In the genomic region with DNA sequence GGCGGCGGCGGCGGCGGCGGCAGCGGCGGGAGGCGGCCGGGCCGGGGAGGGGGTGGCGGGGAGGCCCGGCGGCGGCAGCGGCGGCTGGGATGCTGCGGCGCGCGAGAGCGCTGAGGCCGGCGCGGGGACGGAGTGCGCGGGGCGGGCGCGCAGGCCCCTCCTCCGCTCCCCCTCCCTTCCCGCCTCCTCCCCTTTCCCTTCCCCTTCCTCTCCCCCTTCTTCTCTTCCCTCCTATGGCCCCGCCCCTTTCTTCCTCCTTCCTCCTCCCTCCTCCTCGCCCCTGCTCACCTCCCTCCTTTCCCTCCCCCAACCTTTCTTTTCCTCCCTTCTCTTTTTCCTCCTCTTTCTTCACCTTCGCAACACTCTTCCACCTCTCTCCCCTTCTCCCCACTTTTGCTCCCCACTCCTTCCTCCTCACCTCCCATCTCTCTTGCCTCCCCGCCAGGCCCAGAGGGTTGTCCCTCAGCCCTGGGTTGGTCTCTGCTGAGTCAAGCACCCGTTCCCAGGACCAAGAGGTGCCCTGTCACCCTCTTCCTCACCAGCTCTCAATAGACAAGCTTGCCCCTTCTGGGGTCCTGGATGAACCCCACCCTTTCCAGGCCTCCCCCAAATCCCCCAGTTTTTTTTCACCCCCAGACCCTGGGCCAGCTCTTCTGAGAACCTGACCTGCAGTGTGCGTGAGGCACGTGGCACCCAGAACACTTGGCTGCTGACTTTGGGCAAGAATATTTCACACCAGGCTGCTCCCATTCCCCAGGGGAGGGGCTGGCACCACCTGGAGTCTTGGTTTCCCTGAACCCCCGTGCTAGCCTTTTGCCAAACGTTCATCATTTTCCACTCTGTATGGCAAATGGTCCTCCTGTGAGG, we compare ENCODE assay signal across 8 cellular contexts. TPM values are rescaled to one million over a fixed set of nuclear protein-coding genes. Genes with fewer than 3 reads are reported as not detected.
DNase-seq lines count a peak whose midpoint lies in the region; ATAC-seq, FAIRE-seq and TF ChIP-seq lines count a peak whose summit lies in the region.

A gene with protein sequence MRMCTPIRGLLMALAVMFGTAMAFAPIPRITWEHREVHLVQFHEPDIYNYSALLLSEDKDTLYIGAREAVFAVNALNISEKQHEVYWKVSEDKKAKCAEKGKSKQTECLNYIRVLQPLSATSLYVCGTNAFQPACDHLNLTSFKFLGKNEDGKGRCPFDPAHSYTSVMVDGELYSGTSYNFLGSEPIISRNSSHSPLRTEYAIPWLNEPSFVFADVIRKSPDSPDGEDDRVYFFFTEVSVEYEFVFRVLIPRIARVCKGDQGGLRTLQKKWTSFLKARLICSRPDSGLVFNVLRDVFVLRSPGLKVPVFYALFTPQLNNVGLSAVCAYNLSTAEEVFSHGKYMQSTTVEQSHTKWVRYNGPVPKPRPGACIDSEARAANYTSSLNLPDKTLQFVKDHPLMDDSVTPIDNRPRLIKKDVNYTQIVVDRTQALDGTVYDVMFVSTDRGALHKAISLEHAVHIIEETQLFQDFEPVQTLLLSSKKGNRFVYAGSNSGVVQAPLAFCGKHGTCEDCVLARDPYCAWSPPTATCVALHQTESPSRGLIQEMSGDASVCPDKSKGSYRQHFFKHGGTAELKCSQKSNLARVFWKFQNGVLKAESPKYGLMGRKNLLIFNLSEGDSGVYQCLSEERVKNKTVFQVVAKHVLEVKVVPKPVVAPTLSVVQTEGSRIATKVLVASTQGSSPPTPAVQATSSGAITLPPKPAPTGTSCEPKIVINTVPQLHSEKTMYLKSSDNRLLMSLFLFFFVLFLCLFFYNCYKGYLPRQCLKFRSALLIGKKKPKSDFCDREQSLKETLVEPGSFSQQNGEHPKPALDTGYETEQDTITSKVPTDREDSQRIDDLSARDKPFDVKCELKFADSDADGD (minus strand): TSS at position 136 of the 867 bp plus-strand sequence. CDS start 92,657 bp downstream, outside the sequence.

- H4K91ac ChIP-seq in neuronal stem cell (ENCODE audit: low read depth, low read length, poor library complexity): no peak within 1 kb of the TSS

- no peaks in the 10 kb centered on the region for H3K9me3 ChIP-seq in neuronal stem cell (replicated peaks in 1 of 2; ENCODE audit: control insufficient read depth in 2 of 2, insufficient read depth in 1 of 2, low read depth in 1 of 2, low read length in 2 of 2)

- TF ChIP-seq POLR2A in GM12892 (IDR thresholded peaks at IDR 0.05; ENCODE audit: low read depth, low read length): no peak

- no peak within 1 kb of the TSS for H3K23ac ChIP-seq in neuronal stem cell (ENCODE audit: low read depth, low read length, poor library complexity)

- ATAC-seq in HG03520 (IDR thresholded peaks at IDR 0.05; ENCODE audit: unreplicated experiment): peak; percentile 20

- H3K36me3 ChIP-seq in neuronal stem cell (replicated peaks in 1 of 2; ENCODE audit: control insufficient read depth in 2 of 2, insufficient read depth in 2 of 2, low read length in 2 of 2): no peaks in the 10 kb centered on the region

- peak within 1 kb of the TSS; percentile 72 for H2AK5ac ChIP-seq in neuronal stem cell (ENCODE audit: low read depth, low read length)

- intact Hi-C loops in activated T-helper 2 cell treated with anti-CD3 and anti-CD28 coated beads, Interferon-gamma antibody, Interleukin-2, Interleukin-4, amounts not matched to agents 10 μg/mL and 5 μg/mL and 100 μg/mL, durations not matched to agents 14 hours and 24 hours and 36 hours (cut with micrococcal nuclease): loop anchor here (1.0 to 2.0 kb wide), 2 partner anchors 21 to 179 kb away; partner anchors contain the start of gene SECISBP2

- peak within 1 kb of the TSS; percentile 45 for H2BK5ac ChIP-seq in neuronal stem cell (ENCODE audit: low read length)

- peak within 1 kb of the TSS; percentile 74 for H3K4me2 ChIP-seq in neuronal stem cell (ENCODE audit: insufficient read depth, low read length, poor library complexity, severe bottlenecking)

- H3K27ac Mint-ChIP-seq in activated T-helper 2 cell treated with anti-CD3 and anti-CD28 coated beads, Interferon-gamma antibody, Interleukin-2, Interleukin-4, amounts not matched to agents 10 μg/mL and 5 μg/mL and 100 μg/mL, durations not matched to agents 14 hours and 24 hours and 36 hours: peak within 1 kb of the TSS; percentile 86

- no peak within 1 kb of the TSS for H2BK12ac ChIP-seq in neuronal stem cell (ENCODE audit: low read length)

- peaks cover 11 to 25% of the 10 kb centered on the region in 2 donors for H3K4me1 ChIP-seq in neuronal stem cell (ENCODE audit: control insufficient read depth in 2 of 2, insufficient read depth in 1 of 2, low read depth in 1 of 2, low read length in 2 of 2)

- DNase-seq in A172 (ENCODE audit: low spot score): peak; percentile 88
- DNase-seq in GM12892 (ENCODE audit: insufficient read length): peak; percentile 66
- DNase-seq in NOMO-1 treated with dmso at 0.1 percent for 144 hours (lab: John Stamatoyannopoulos, UW; ENCODE audit: unreplicated experiment): peak; percentile 49
- peak; percentile 55 for DNase-seq in activated T-helper 2 cell treated with anti-CD3 and anti-CD28 coated beads, Interferon-gamma antibody, Interleukin-2, Interleukin-4, amounts not matched to agents 10 μg/mL and 5 μg/mL and 100 μg/mL, durations not matched to agents 14 hours and 24 hours and 36 hours (ENCODE audit: low spot score)
- peak; percentile 92 for DNase-seq in globus pallidus (ENCODE audit: low spot score)
- peak; percentile 54 for DNase-seq in neuronal stem cell (ENCODE audit: low spot score)
- peak; percentile 88 for DNase-seq in urothelium cell line (ENCODE audit: low spot score)

- H2BK15ac ChIP-seq in neuronal stem cell (ENCODE audit: low read length): peak within 1 kb of the TSS; percentile 47

- peak within 1 kb of the TSS; percentile 90 for H2AFZ ChIP-seq in neuronal stem cell (ENCODE audit: low read length)

- H3K4me3 ChIP-seq in neuronal stem cell (ENCODE audit: low read length in 2 of 2): peak within 1 kb of the TSS; percentile 56 to 88

- H3K27me3 ChIP-seq in neuronal stem cell (ENCODE audit: control insufficient read depth in 3 of 3, insufficient read depth in 3 of 3, low read depth in 1 of 3, low read length in 3 of 3): peaks cover 0 to 60% (median 0%) of the 10 kb centered on the region in 3 experiments

- no peak within 1 kb of the TSS for H3K27ac ChIP-seq in neuronal stem cell (replicated peaks; ENCODE audit: low read length)

- no peak within 1 kb of the TSS for H2BK120ac ChIP-seq in neuronal stem cell (ENCODE audit: low read depth, low read length)

- H3K18ac ChIP-seq in neuronal stem cell (ENCODE audit: low read length): peak within 1 kb of the TSS; percentile 82

- H3K9ac ChIP-seq in neuronal stem cell (ENCODE audit: low read depth, low read length, poor library complexity): peak within 1 kb of the TSS; percentile 89

- peak within 1 kb of the TSS; percentile 20 for H4K8ac ChIP-seq in neuronal stem cell (ENCODE audit: low read depth, low read length)

- no peak within 1 kb of the TSS for H3K4ac ChIP-seq in neuronal stem cell (ENCODE audit: low read length)

- peaks cover 35% of the 10 kb centered on the region for H3K36me3 Mint-ChIP-seq in activated T-helper 2 cell treated with anti-CD3 and anti-CD28 coated beads, Interferon-gamma antibody, Interleukin-2, Interleukin-4, amounts not matched to agents 10 μg/mL and 5 μg/mL and 100 μg/mL, durations not matched to agents 14 hours and 24 hours and 36 hours (ENCODE audit: low read depth)

- peak; percentile 91 for FAIRE-seq in GM12892 (lab: Jason Lieb, UNC)
- peak; percentile 52 for FAIRE-seq in urothelium cell line (lab: Jason Lieb, UNC)

- 100% methylated on average over 1 of the region's 42 CpGs; no CpG with 5 or more reads in 1 of the 2 donors for WGBS in neuronal stem cell (ENCODE audit: extremely low coverage in 2 of 2, insufficient read length in 2 of 2, insufficient replicate concordance in 1 of 2), 2 donors

- H3K4me3 Mint-ChIP-seq in activated T-helper 2 cell treated with anti-CD3 and anti-CD28 coated beads, Interferon-gamma antibody, Interleukin-2, Interleukin-4, amounts not matched to agents 10 μg/mL and 5 μg/mL and 100 μg/mL, durations not matched to agents 14 hours and 24 hours and 36 hours (ENCODE audit: low read depth): peak within 1 kb of the TSS; percentile 87

- no peaks in the 10 kb centered on the region for H3K27me3 Mint-ChIP-seq in activated T-helper 2 cell treated with anti-CD3 and anti-CD28 coated beads, Interferon-gamma antibody, Interleukin-2, Interleukin-4, amounts not matched to agents 10 μg/mL and 5 μg/mL and 100 μg/mL, durations not matched to agents 14 hours and 24 hours and 36 hours (ENCODE audit: low read depth)

- peaks cover 78% of the 10 kb centered on the region for H3K4me1 Mint-ChIP-seq in activated T-helper 2 cell treated with anti-CD3 and anti-CD28 coated beads, Interferon-gamma antibody, Interleukin-2, Interleukin-4, amounts not matched to agents 10 μg/mL and 5 μg/mL and 100 μg/mL, durations not matched to agents 14 hours and 24 hours and 36 hours (ENCODE audit: low read depth)

- H3K14ac ChIP-seq in neuronal stem cell (ENCODE audit: low read length): no peak within 1 kb of the TSS

- H3K9me3 Mint-ChIP-seq in activated T-helper 2 cell treated with anti-CD3 and anti-CD28 coated beads, Interferon-gamma antibody, Interleukin-2, Interleukin-4, amounts not matched to agents 10 μg/mL and 5 μg/mL and 100 μg/mL, durations not matched to agents 14 hours and 24 hours and 36 hours: no peaks in the 10 kb centered on the region

- peaks cover 7% of the 10 kb centered on the region for H3K79me1 ChIP-seq in neuronal stem cell (ENCODE audit: low read depth, low read length)

RNA-seq across cellular contexts. Expression of the gene that starts here (rescaled TPM):
- 5.1 and 11.1 TPM in 2 replicates for total RNA-seq in A172 (2014; rRNA removed; shearing (Covaris generic))
- 54.7 TPM for polyA plus RNA-seq in GM12892 (2012; ENCODE audit: missing spikeins)
- total RNA-seq in activated T-helper 2 cell treated with anti-CD3 and anti-CD28 coated beads, Interferon-gamma antibody, Interleukin-2, Interleukin-4, amounts not matched to agents 10 μg/mL and 5 μg/mL and 100 μg/mL, durations not matched to agents 14 hours and 24 hours and 36 hours: 317 and 330 TPM in 2 replicates
- 23.2 TPM for polyA plus RNA-seq in neuronal stem cell (2013, experiment 1 of 2)
- polyA plus RNA-seq in neuronal stem cell (2013, experiment 2 of 2): 24.3 TPM

Comparison
In these comparisons a context has a peak if more than half of its experiments do, and no peak if none do; other contexts are left out.
1. RNA of the gene that starts here (total RNA-seq): 317 to 330 TPM in activated T-helper 2 cell treated with anti-CD3 and anti-CD28 coated beads, Interferon-gamma antibody, Interleukin-2, Interleukin-4, amounts not matched to agents 10 μg/mL and 5 μg/mL and 100 μg/mL, durations not matched to agents 14 hours and 24 hours and 36 hours; 5.1 to 11.1 TPM in A172; every median in the first group is over 10 times any median in the second.
2. Peak in every context shown above with its lines, with median percentiles within 50 percentile points of each other: DNase-seq.